In the genomic region with DNA sequence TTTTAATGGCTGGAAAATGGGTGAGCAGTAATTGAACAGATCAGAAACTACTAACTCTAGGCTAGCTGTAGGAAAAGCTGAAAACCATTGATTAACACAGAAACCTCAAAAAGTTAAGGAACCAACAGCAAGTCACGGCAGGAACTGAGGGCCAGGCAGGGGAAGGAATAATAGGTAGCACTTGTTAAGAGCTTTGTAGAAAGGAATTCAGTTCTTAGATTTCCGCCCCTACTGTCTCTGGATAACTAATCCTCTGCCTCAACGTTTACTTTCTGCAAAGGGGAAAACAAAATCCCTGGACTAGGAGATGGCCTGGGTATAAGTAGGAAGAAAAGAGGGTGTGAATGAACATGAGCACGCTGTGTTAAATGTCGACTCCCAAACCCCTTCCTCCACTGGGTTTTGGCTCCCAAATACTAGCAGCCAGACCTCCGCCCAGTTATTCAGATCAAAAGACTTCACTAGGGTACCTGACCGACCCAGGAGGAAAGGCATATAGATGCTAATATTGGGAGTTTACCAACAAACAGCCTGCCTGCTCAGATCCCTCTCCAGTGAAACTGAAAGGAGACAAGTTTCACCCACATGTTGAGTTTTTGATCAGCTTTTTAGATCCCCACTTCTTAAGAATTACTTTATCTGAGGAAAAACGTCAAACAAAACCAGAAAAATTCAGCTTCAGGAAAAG, we compare ENCODE assay signal across 12 cellular contexts. TPM values are rescaled to one million over a fixed set of nuclear protein-coding genes. Genes with fewer than 3 reads are reported as not detected.
DNase-seq lines count a peak whose midpoint lies in the region; ATAC-seq and TF ChIP-seq lines count a peak whose summit lies in the region.
"Had no signal": no experiment of that assay in that cellular context is flagged by ENCODE, and none has a peak within 500 bp of the region (broad histone marks: within the 10 kb centered on the region; RNA-seq: fewer than 3 reads in every experiment).

No MANE protein-coding gene starts in this region.

- H3K4me3 Mint-ChIP-seq in WTC11 (peak overlapping the region; percentile 55), immature natural killer cell (peak overlapping the region in 3 of 5 donors; percentile 42 to 48 (median 44))

- H3K36me3 ChIP-seq in upper lobe of left lung, result no peaks in the 10 kb centered on the region
- H3K36me3 ChIP-seq: thyroid gland had no signal

- CTCF ChIA-PET in WTC11 (lab: Charles Lee), result interaction anchor here (0.6 to 1.0 kb wide), 2 partner anchors 13 to 16 kb away, joined by 3 to 7 read pairs; no protein-coding TSS in a partner anchor

- intact Hi-C loops in cardiac septum (cut with DNase I), result no loop called here

- DNase-seq in GM12864 (ENCODE audit: low read depth), result peak; percentile 12
- peak; percentile 23 for DNase-seq in WTC11 (ENCODE audit: low spot score)
- DNase-seq in immature natural killer cell, result no peak
- DNase-seq in NCI-H2029 treated with DMSO at 0.1 percent for 48 hours (lab: John Stamatoyannopoulos, UW), result no peak
- DNase-seq in upper lobe of left lung, result no peak
- no peak for DNase-seq in cardiac septum (ENCODE audit: low spot score)
- DNase-seq: occipital lobe, T-helper 9 cell, thyroid gland had no signal

- no peaks in the 10 kb centered on the region for H3K36me3 Mint-ChIP-seq in WTC11
- H3K36me3 Mint-ChIP-seq in immature natural killer cell, result no peaks in the 10 kb centered on the region

- no peak overlapping the region for H3K4me3 ChIP-seq in GM12864 (ENCODE audit: low read depth, low read length)
- H3K4me3 ChIP-seq in upper lobe of left lung, result no peak overlapping the region
- H3K4me3 ChIP-seq: thyroid gland had no signal

- H3K27ac Mint-ChIP-seq in WTC11, result peak overlapping the region; percentile 97
- H3K27ac Mint-ChIP-seq in immature natural killer cell, result peak overlapping the region; percentile 42 to 68 (median 62)

- H3K27me3 ChIP-seq in upper lobe of left lung, result no peaks in the 10 kb centered on the region
- H3K27me3 ChIP-seq: thyroid gland had no signal

- no peak overlapping the region for H3K27ac ChIP-seq in upper lobe of left lung
- H3K27ac ChIP-seq: epithelial cell of prostate, thyroid gland had no signal

- 70 to 72% methylated on average over 8 of the region's 8 CpGs for WGBS in upper lobe of left lung, 2 donors

- POLR2A ChIA-PET in WTC11 (lab: Charles Lee), result interaction anchor here (1.0 kb wide), 1 partner anchor 12 kb away, joined by 3 read pairs; no protein-coding TSS in a partner anchor

- TF ChIP-seq POLR2A in upper lobe of left lung (IDR thresholded peaks at IDR 0.05), result no peak

- H3K9me3 Mint-ChIP-seq in WTC11 (no peaks in the 10 kb centered on the region), immature natural killer cell (no peaks in the 10 kb centered on the region)

- TF ChIP-seq CTCF in GM12864 (IDR thresholded peaks at IDR 0.05; ENCODE audit: low read depth, low read length, missing control alignments) (no peak), WTC11 (IDR thresholded peaks at IDR 0.05) (no peak), upper lobe of left lung (IDR thresholded peaks at IDR 0.05) (no peak)

- peaks cover 89% of the 10 kb centered on the region for H3K4me1 Mint-ChIP-seq in WTC11
- peaks cover 66 to 95% of the 10 kb centered on the region in 2 donors for H3K4me1 Mint-ChIP-seq in immature natural killer cell

- no peaks in the 10 kb centered on the region for H3K9me3 ChIP-seq in upper lobe of left lung
- H3K9me3 ChIP-seq: thyroid gland had no signal

- H3K27me3 Mint-ChIP-seq in WTC11 (ENCODE audit: low read depth) (no peaks in the 10 kb centered on the region), immature natural killer cell (ENCODE audit: low read depth in 3 of 3) (no peaks in the 10 kb centered on the region)

- ATAC-seq in GM21529 (IDR thresholded peaks at IDR 0.05; ENCODE audit: unreplicated experiment) (peak; percentile 58), WTC11 (peak; percentile 85), HG03342 (IDR thresholded peaks at IDR 0.05; ENCODE audit: unreplicated experiment) (no peak), upper lobe of left lung (ENCODE audit: low FRiP score in 2 of 2) (no peak)

- TF ChIP-seq EP300 in upper lobe of left lung (IDR thresholded peaks at IDR 0.05), result no peak

- peaks cover 0 to 29% (median 22%) of the 10 kb centered on the region in 4 donors for H3K4me1 ChIP-seq in upper lobe of left lung

TF ChIP-seq in WTC11, 78 proteins besides CTCF, POLR2A, EP300 and RAD21:
- TF ChIP-seq, protein P1, sequence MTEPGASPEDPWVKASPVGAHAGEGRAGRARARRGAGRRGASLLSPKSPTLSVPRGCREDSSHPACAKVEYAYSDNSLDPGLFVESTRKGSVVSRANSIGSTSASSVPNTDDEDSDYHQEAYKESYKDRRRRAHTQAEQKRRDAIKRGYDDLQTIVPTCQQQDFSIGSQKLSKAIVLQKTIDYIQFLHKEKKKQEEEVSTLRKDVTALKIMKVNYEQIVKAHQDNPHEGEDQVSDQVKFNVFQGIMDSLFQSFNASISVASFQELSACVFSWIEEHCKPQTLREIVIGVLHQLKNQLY (CRISPR knock-in tag; IDR thresholded peaks at IDR 0.05), result no peak
- TF ChIP-seq ZNF219 (CRISPR knock-in tag; IDR thresholded peaks at IDR 0.05; ENCODE audit: borderline replicate concordance) (no peak), KAT7 (CRISPR knock-in tag; IDR thresholded peaks at IDR 0.05; ENCODE audit: borderline replicate concordance) (no peak), MYBL2 (CRISPR knock-in tag; IDR thresholded peaks at IDR 0.05) (0 out of 2 replicates have a peak, but pooled peaks have one; percentile 19)
- TF ChIP-seq, protein P2, sequence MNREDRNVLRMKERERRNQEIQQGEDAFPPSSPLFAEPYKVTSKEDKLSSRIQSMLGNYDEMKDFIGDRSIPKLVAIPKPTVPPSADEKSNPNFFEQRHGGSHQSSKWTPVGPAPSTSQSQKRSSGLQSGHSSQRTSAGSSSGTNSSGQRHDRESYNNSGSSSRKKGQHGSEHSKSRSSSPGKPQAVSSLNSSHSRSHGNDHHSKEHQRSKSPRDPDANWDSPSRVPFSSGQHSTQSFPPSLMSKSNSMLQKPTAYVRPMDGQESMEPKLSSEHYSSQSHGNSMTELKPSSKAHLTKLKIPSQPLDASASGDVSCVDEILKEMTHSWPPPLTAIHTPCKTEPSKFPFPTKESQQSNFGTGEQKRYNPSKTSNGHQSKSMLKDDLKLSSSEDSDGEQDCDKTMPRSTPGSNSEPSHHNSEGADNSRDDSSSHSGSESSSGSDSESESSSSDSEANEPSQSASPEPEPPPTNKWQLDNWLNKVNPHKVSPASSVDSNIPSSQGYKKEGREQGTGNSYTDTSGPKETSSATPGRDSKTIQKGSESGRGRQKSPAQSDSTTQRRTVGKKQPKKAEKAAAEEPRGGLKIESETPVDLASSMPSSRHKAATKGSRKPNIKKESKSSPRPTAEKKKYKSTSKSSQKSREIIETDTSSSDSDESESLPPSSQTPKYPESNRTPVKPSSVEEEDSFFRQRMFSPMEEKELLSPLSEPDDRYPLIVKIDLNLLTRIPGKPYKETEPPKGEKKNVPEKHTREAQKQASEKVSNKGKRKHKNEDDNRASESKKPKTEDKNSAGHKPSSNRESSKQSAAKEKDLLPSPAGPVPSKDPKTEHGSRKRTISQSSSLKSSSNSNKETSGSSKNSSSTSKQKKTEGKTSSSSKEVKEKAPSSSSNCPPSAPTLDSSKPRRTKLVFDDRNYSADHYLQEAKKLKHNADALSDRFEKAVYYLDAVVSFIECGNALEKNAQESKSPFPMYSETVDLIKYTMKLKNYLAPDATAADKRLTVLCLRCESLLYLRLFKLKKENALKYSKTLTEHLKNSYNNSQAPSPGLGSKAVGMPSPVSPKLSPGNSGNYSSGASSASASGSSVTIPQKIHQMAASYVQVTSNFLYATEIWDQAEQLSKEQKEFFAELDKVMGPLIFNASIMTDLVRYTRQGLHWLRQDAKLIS (CRISPR knock-in tag; IDR thresholded peaks at IDR 0.05; ENCODE audit: borderline replicate concordance), result no peak
- TF ChIP-seq, protein P3, sequence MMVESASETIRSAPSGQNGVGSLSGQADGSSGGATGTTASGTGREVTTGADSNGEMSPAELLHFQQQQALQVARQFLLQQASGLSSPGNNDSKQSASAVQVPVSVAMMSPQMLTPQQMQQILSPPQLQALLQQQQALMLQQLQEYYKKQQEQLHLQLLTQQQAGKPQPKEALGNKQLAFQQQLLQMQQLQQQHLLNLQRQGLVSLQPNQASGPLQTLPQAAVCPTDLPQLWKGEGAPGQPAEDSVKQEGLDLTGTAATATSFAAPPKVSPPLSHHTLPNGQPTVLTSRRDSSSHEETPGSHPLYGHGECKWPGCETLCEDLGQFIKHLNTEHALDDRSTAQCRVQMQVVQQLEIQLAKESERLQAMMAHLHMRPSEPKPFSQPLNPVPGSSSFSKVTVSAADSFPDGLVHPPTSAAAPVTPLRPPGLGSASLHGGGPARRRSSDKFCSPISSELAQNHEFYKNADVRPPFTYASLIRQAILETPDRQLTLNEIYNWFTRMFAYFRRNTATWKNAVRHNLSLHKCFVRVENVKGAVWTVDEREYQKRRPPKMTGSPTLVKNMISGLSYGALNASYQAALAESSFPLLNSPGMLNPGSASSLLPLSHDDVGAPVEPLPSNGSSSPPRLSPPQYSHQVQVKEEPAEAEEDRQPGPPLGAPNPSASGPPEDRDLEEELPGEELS (CRISPR knock-in tag; IDR thresholded peaks at IDR 0.05), result peak; percentile 39; the same call in 1 of the 2 replicates

RNA-seq across cellular contexts. Expression of a gene that starts 12.4 kb away (rescaled TPM):
- total RNA-seq in WTC11 (2021) (104 to 105 TPM (median 105 TPM) in 3 replicates), upper lobe of left lung (100 to 1,000 TPM in 3 of 6 donors, 10 to 100 TPM in 3; 52.1 to 151 (median 97.8) TPM), cardiac septum (104 TPM)
- polyA plus RNA-seq in immature natural killer cell, result 100 to 1,000 TPM in 2 of 3 donors, 10 to 100 TPM in 1; 81.4 to 123 (median 112) TPM

Comparison
In these comparisons a context has a peak if more than half of its experiments do, and no peak if none do; other contexts are left out.
1. DNase-seq: peak in GM12864 (single experiment) and WTC11 (single experiment); none in immature natural killer cell (0 of 3), NCI-H2029 treated with DMSO at 0.1 percent for 48 hours (single experiment), upper lobe of left lung (0 of 2) and cardiac septum (single experiment).
2. ATAC-seq: peak in GM21529 (single experiment) and WTC11 (single experiment); none in HG03342 (single experiment) and upper lobe of left lung (0 of 2).